ENCODE assay signal across 24 cellular contexts in the genomic region with DNA sequence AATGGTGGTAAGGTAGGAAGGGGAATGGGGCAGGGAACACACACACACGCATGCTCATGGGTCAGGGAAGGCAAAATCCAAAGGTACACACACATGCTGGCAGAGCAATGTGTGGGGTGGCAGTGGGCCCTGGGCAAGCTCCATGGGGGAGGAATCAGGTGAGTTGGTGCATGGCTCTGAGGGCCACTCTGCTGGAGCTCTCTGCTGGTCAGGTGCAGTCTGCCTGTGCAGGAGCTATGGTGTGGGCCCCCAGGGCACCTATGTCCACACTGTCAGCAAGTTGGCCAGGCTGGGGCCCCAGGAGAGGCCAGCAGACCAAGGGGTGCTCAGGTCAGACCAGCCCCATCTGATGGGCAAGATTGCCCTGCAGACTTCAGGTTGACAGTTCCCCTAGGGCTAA.
DNase-seq lines count a peak whose midpoint lies in the region; ATAC-seq, FAIRE-seq and TF ChIP-seq lines count a peak whose summit lies in the region.
"Had no signal": no experiment of that assay in that cellular context is flagged by ENCODE, and none has a peak within 500 bp of the region (broad histone marks: within the 10 kb centered on the region; RNA-seq: fewer than 3 reads in every experiment).

No MANE protein-coding gene starts in this region.

- no peak overlapping the region for H2BK120ac ChIP-seq in neuronal stem cell (ENCODE audit: low read depth, low read length)

- H2AK5ac ChIP-seq in neuronal stem cell (ENCODE audit: low read depth, low read length), result peak overlapping the region; percentile 41

- peaks cover 10% of the 10 kb centered on the region for H3K36me3 Mint-ChIP-seq in chondrocyte (ENCODE audit: low read depth)
- H3K36me3 Mint-ChIP-seq in stimulated activated effector memory CD8-positive, alpha-beta T cell treated with anti-CD3 and anti-CD28 coated beads, Interleukin-12 subunit alpha, Interleukin-12 subunit beta, amount 100 ng/mL, for 72 hours, result no peaks in the 10 kb centered on the region
- H3K36me3 Mint-ChIP-seq: CD8-positive, alpha-beta T cell had no signal

- H3K4me3 ChIP-seq in kidney (ENCODE audit: low read length in 2 of 2), result no peak overlapping the region
- no peak overlapping the region for H3K4me3 ChIP-seq in neuronal stem cell (ENCODE audit: low read length in 2 of 2)
- H3K4me3 ChIP-seq in transverse colon, result no peak overlapping the region
- H3K4me3 ChIP-seq: A549; BLaER1 treated with 17β-estradiol and CSF1 and Interleukin-3, amounts not matched to agents 10 nM and 100 nM had no signal

- H3K27ac Mint-ChIP-seq in chondrocyte (ENCODE audit: unreplicated experiment), result no peak overlapping the region
- H3K27ac Mint-ChIP-seq in stimulated activated effector memory CD8-positive, alpha-beta T cell treated with anti-CD3 and anti-CD28 coated beads, Interleukin-12 subunit alpha, Interleukin-12 subunit beta, amount 100 ng/mL, for 72 hours, result no peak overlapping the region
- H3K27ac Mint-ChIP-seq: B cell; CD4-positive, alpha-beta T cell; CD8-positive, alpha-beta T cell had no signal

- no peak overlapping the region for H3K27ac ChIP-seq in kidney (ENCODE audit: low read depth in 2 of 2, low read length in 2 of 2)
- no peak overlapping the region for H3K27ac ChIP-seq in neuronal stem cell (replicated peaks; ENCODE audit: low read length)
- H3K27ac ChIP-seq in transverse colon, result no peak overlapping the region
- H3K27ac ChIP-seq: 22Rv1; A549; BLaER1 treated with 17β-estradiol and CSF1 and Interleukin-3, amounts not matched to agents 10 nM and 100 nM; C4-2B had no signal

- H2BK5ac ChIP-seq in neuronal stem cell (ENCODE audit: low read length), result peak overlapping the region; percentile 54

- H3K4ac ChIP-seq in neuronal stem cell (ENCODE audit: low read length), result no peak overlapping the region

- H4K8ac ChIP-seq in neuronal stem cell (ENCODE audit: low read depth, low read length), result peak overlapping the region; percentile 68

- H3K36me3 ChIP-seq in kidney (ENCODE audit: control insufficient read depth in 1 of 2, insufficient read depth in 2 of 2, low read length in 2 of 2), result no peaks in the 10 kb centered on the region
- H3K36me3 ChIP-seq in neuronal stem cell (replicated peaks in 1 of 2; ENCODE audit: control insufficient read depth in 2 of 2, insufficient read depth in 2 of 2, low read length in 2 of 2), result no peaks in the 10 kb centered on the region
- H3K36me3 ChIP-seq in transverse colon, result no peaks in the 10 kb centered on the region
- H3K36me3 ChIP-seq: BLaER1 treated with 17β-estradiol and CSF1 and Interleukin-3, amounts not matched to agents 10 nM and 100 nM had no signal

- H3K4me3 Mint-ChIP-seq in chondrocyte (ENCODE audit: unreplicated experiment), result no peak overlapping the region
- no peak overlapping the region for H3K4me3 Mint-ChIP-seq in stimulated activated effector memory CD8-positive, alpha-beta T cell treated with anti-CD3 and anti-CD28 coated beads, Interleukin-12 subunit alpha, Interleukin-12 subunit beta, amount 100 ng/mL, for 72 hours
- H3K4me3 Mint-ChIP-seq: B cell; CD4-positive, alpha-beta T cell; CD8-positive, alpha-beta T cell had no signal

- peak; percentile 45 for ATAC-seq in stimulated activated effector memory CD8-positive, alpha-beta T cell treated with anti-CD3 and anti-CD28 coated beads, Interleukin-12 subunit alpha, Interleukin-12 subunit beta, amount 100 ng/mL, for 72 hours
- ATAC-seq: A549; CD8-positive, alpha-beta T cell had no signal

- H3K79me1 ChIP-seq in neuronal stem cell (ENCODE audit: low read depth, low read length), result no peaks in the 10 kb centered on the region

- peaks cover 18% of the 10 kb centered on the region for H3K9me3 Mint-ChIP-seq in chondrocyte (ENCODE audit: low read depth)
- no peaks in the 10 kb centered on the region for H3K9me3 Mint-ChIP-seq in stimulated activated effector memory CD8-positive, alpha-beta T cell treated with anti-CD3 and anti-CD28 coated beads, Interleukin-12 subunit alpha, Interleukin-12 subunit beta, amount 100 ng/mL, for 72 hours
- H3K9me3 Mint-ChIP-seq: CD8-positive, alpha-beta T cell had no signal

- H3K4me1 Mint-ChIP-seq in chondrocyte (ENCODE audit: low read depth), result no peaks in the 10 kb centered on the region
- H3K4me1 Mint-ChIP-seq in stimulated activated effector memory CD8-positive, alpha-beta T cell treated with anti-CD3 and anti-CD28 coated beads, Interleukin-12 subunit alpha, Interleukin-12 subunit beta, amount 100 ng/mL, for 72 hours, result no peaks in the 10 kb centered on the region
- H3K4me1 Mint-ChIP-seq: B cell had no signal

- no CpG with 5 or more reads among the region's 1 CpG for WGBS in neuronal stem cell (ENCODE audit: extremely low coverage in 2 of 2, insufficient read length in 2 of 2, insufficient replicate concordance in 1 of 2), 2 donors
- WGBS in transverse colon (ENCODE audit: low coverage in 1 of 2), 2 donors, result 54 to 100% methylated on average over 1 of the region's 1 CpG

- no peak for TF ChIP-seq EP300 in transverse colon (IDR thresholded peaks at IDR 0.05; ENCODE audit: low read depth)

- H3K23ac ChIP-seq in neuronal stem cell (ENCODE audit: low read depth, low read length, poor library complexity), result no peak overlapping the region

- H4K91ac ChIP-seq in neuronal stem cell (ENCODE audit: low read depth, low read length, poor library complexity), result no peak overlapping the region

- H3K9me3 ChIP-seq in kidney (ENCODE audit: control insufficient read depth in 1 of 2, low read length in 2 of 2) (peaks cover 0 to 7% of the 10 kb centered on the region in 2 donors), neuronal stem cell (replicated peaks in 1 of 2; ENCODE audit: control insufficient read depth in 2 of 2, insufficient read depth in 1 of 2, low read depth in 1 of 2, low read length in 2 of 2) (peaks cover 0 to 7% of the 10 kb centered on the region in 2 donors), transverse colon (no peaks in the 10 kb centered on the region)
- H3K9me3 ChIP-seq: A549, Caco-2 had no signal

- no peak overlapping the region for H3K14ac ChIP-seq in neuronal stem cell (ENCODE audit: low read length)

- peak overlapping the region; percentile 38 for H2BK15ac ChIP-seq in neuronal stem cell (ENCODE audit: low read length)

- H3K27me3 ChIP-seq in neuronal stem cell (ENCODE audit: control insufficient read depth in 3 of 3, insufficient read depth in 3 of 3, low read depth in 1 of 3, low read length in 3 of 3), result no peaks in the 10 kb centered on the region
- no peaks in the 10 kb centered on the region for H3K27me3 ChIP-seq in transverse colon
- H3K27me3 ChIP-seq: BLaER1 treated with 17β-estradiol and CSF1 and Interleukin-3, amounts not matched to agents 10 nM and 100 nM had no signal

- no peak overlapping the region for H2BK12ac ChIP-seq in neuronal stem cell (ENCODE audit: low read length)

- TF ChIP-seq CTCF in chondrocyte (IDR thresholded peaks at IDR 0.05) (no peak), kidney (IDR thresholded peaks at IDR 0.05; ENCODE audit: borderline replicate concordance, extremely low read depth, insufficient read depth) (no peak), transverse colon (IDR thresholded peaks at IDR 0.05) (no peak)

- DNase-seq in chondrocyte (ENCODE audit: low spot score) (peak; percentile 67), kidney (peak; percentile 48), neuronal stem cell (ENCODE audit: low spot score) (no peak), NCI-H2171 treated with DMSO at 0.1 percent for 48 hours (lab: John Stamatoyannopoulos, UW) (no peak), KBM-7 (no peak), SHP77 treated with DMSO at 0.1 percent for 48 hours (lab: John Stamatoyannopoulos, UW) (no peak), transverse colon (no peak)
- no peak for DNase-seq in stimulated activated effector memory CD8-positive, alpha-beta T cell treated with anti-CD3 and anti-CD28 coated beads, Interleukin-12 subunit alpha, Interleukin-12 subunit beta, amount 100 ng/mL, for 72 hours (ENCODE audit: low spot score in 2 of 2)
- DNase-seq: AML-193; Caco-2; Calu3; CD4-positive, alpha-beta T cell; CD8-positive, alpha-beta T cell; DMS79 treated with DMSO at 0.1 percent for 48 hours; GF-D8 had no signal

- peak overlapping the region; percentile 22 for H3K18ac ChIP-seq in neuronal stem cell (ENCODE audit: low read length)

- no peak overlapping the region for H3K9ac ChIP-seq in kidney (ENCODE audit: low read length in 2 of 2)
- H3K9ac ChIP-seq in neuronal stem cell (ENCODE audit: low read depth, low read length, poor library complexity), result no peak overlapping the region
- H3K9ac ChIP-seq: BLaER1 treated with 17β-estradiol and CSF1 and Interleukin-3, amounts not matched to agents 10 nM and 100 nM had no signal

- intact Hi-C loops in kidney (cut with DNase I), result no loop called here
- intact Hi-C loops in transverse colon (cut with DNase I; ENCODE audit: low total_unique reads), result loop anchor here (5.0 kb wide), 1 partner anchor 1604 kb away; no protein-coding TSS in a partner anchor

- H2AFZ ChIP-seq in neuronal stem cell (ENCODE audit: low read length), result no peak overlapping the region

- TF ChIP-seq POLR2A in transverse colon (IDR thresholded peaks at IDR 0.05), result no peak

- H3K4me2 ChIP-seq in neuronal stem cell (ENCODE audit: insufficient read depth, low read length, poor library complexity, severe bottlenecking), result no peak overlapping the region
- H3K4me2 ChIP-seq: A549; BLaER1 treated with 17β-estradiol and CSF1 and Interleukin-3, amounts not matched to agents 10 nM and 100 nM had no signal

- in situ Hi-C loops in KBM-7 (cut with MboI; ENCODE audit: low pct_unique_long_range_greater_than_20kb, low sequenced_read_pairs) (no loop called here), transverse colon (cut with MboI; ENCODE audit: low pct_ligation_motif_present in 1 of 4, low pct_unique_long_range_greater_than_20kb in 1 of 4, low sequenced_read_pairs in 3 of 4) (no loop called here)

- no peaks in the 10 kb centered on the region for H3K27me3 Mint-ChIP-seq in chondrocyte (ENCODE audit: low read depth)

- no peak for FAIRE-seq in kidney (lab: Jason Lieb, UNC)
- FAIRE-seq: A549, D721Med, G401.6, GM12891, GM19239 had no signal

- no peaks in the 10 kb centered on the region for H3K4me1 ChIP-seq in kidney (ENCODE audit: control insufficient read depth in 1 of 2, insufficient read depth in 1 of 2, low read depth in 1 of 2, low read length in 2 of 2)
- no peaks in the 10 kb centered on the region for H3K4me1 ChIP-seq in neuronal stem cell (ENCODE audit: control insufficient read depth in 2 of 2, insufficient read depth in 1 of 2, low read depth in 1 of 2, low read length in 2 of 2)
- H3K4me1 ChIP-seq in transverse colon, result no peaks in the 10 kb centered on the region
- H3K4me1 ChIP-seq: A549; BLaER1 treated with 17β-estradiol and CSF1 and Interleukin-3, amounts not matched to agents 10 nM and 100 nM; Caco-2 had no signal

Comparison
In these comparisons a context has a peak if more than half of its experiments do, and no peak if none do; other contexts are left out.
1. DNase-seq: peak in chondrocyte (single experiment) and kidney (single experiment); none in neuronal stem cell (single experiment), stimulated activated effector memory CD8-positive, alpha-beta T cell treated with anti-CD3 and anti-CD28 coated beads, Interleukin-12 subunit alpha, Interleukin-12 subunit beta, amount 100 ng/mL, for 72 hours (0 of 2), NCI-H2171 treated with DMSO at 0.1 percent for 48 hours (single experiment), KBM-7 (single experiment), SHP77 treated with DMSO at 0.1 percent for 48 hours (single experiment) and transverse colon (single experiment).